Comparison of ENCODE assay signal across 8 cellular contexts in the genomic region with DNA sequence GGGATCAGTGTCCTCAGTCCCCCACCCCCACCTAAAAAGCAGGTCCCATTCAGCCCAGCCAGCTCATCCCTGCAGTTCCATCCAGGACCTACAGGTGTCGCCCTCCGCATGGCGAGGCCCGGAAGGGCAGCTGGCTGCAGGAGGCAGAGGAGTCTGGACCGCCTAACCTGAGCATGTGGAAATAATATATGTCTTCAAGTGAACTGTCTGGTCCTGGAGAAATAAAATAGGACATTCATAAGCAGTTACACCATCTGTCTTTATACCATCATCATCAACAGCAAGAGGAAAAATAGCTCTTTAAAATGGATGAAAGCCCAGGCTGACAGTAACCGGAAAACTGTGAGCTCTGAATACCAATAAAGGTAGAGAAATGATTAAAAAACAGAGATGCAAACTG.
DNase-seq lines count a peak whose midpoint lies in the region; ATAC-seq and TF ChIP-seq lines count a peak whose summit lies in the region.

No MANE protein-coding gene starts in this region.

- H3K36me3 ChIP-seq in ascending aorta: peaks cover 3 to 16% of the 10 kb centered on the region in 2 donors
- H3K36me3 ChIP-seq in hepatocyte (replicated peaks; ENCODE audit: insufficient read depth, low read depth): no peaks in the 10 kb centered on the region
- H3K36me3 ChIP-seq in smooth muscle cell (ENCODE audit: low read depth): no peaks in the 10 kb centered on the region

- H3K9me2 ChIP-seq in hepatocyte (replicated peaks; ENCODE audit: insufficient read depth): no peaks in the 10 kb centered on the region

- no peak overlapping the region for H3K4me3 ChIP-seq in ascending aorta
- no peak overlapping the region for H3K4me3 ChIP-seq in hepatocyte
- H3K4me3 ChIP-seq in smooth muscle cell: no peak overlapping the region

- H3K4me1 ChIP-seq in ascending aorta (peaks cover 6 to 16% of the 10 kb centered on the region in 2 donors), hepatocyte (ENCODE audit: insufficient read depth) (peaks cover 12% of the 10 kb centered on the region), smooth muscle cell (ENCODE audit: low read depth) (peaks cover 5% of the 10 kb centered on the region)

- H4K20me1 ChIP-seq in hepatocyte (ENCODE audit: insufficient read depth, poor library complexity, severe bottlenecking): no peaks in the 10 kb centered on the region
- peaks cover 47% of the 10 kb centered on the region for H4K20me1 ChIP-seq in smooth muscle cell (ENCODE audit: low read depth)

- DNase-seq in Caki2 (ENCODE audit: low read depth): peak; percentile 64
- DNase-seq in LHCN-M2 (ENCODE audit: low read depth): peak; percentile 65
- DNase-seq in T-helper 1 cell: peak; percentile 16 to 45 (median 28)
- DNase-seq in ascending aorta (ENCODE audit: low spot score in 2 of 2): peak; percentile 26 to 89
- DNase-seq in hepatocyte (ENCODE audit: low spot score): peak; percentile 86
- DNase-seq in smooth muscle cell (lab: John Stamatoyannopoulos, UW; ENCODE audit: unreplicated experiment): peak; percentile 68

- ATAC-seq in GM19455 (IDR thresholded peaks at IDR 0.05; ENCODE audit: unreplicated experiment) (peak; percentile 61), GM21737 (IDR thresholded peaks at IDR 0.05; ENCODE audit: unreplicated experiment) (no peak)

- H3K9me3 ChIP-seq in ascending aorta (no peaks in the 10 kb centered on the region), hepatocyte (ENCODE audit: low read depth) (no peaks in the 10 kb centered on the region), smooth muscle cell (replicated peaks; ENCODE audit: low read depth) (no peaks in the 10 kb centered on the region)

- H3K4me2 ChIP-seq in hepatocyte: no peak overlapping the region
- no peak overlapping the region for H3K4me2 ChIP-seq in smooth muscle cell

- in situ Hi-C loops in Caki2 (cut with HindIII; ENCODE audit: low pct_unique_long_range_greater_than_20kb, low sequenced_read_pairs): no loop called here

- no peaks in the 10 kb centered on the region for H3F3A ChIP-seq in smooth muscle cell (ENCODE audit: low read depth)

- H2AFZ ChIP-seq in hepatocyte (no peak overlapping the region), smooth muscle cell (ENCODE audit: low read depth) (no peak overlapping the region)

- no peak overlapping the region for H3K9ac ChIP-seq in smooth muscle cell (ENCODE audit: low read depth)

- H3K27me3 ChIP-seq in ascending aorta: no peaks in the 10 kb centered on the region
- no peaks in the 10 kb centered on the region for H3K27me3 ChIP-seq in hepatocyte
- H3K27me3 ChIP-seq in smooth muscle cell (ENCODE audit: low read depth): no peaks in the 10 kb centered on the region

- TF ChIP-seq CTCF in ascending aorta (IDR thresholded peaks at IDR 0.05) (peak; percentile 83 to 99 (median 99)), hepatocyte (IDR thresholded peaks at IDR 0.05; ENCODE audit: poor library complexity) (peak; percentile 98), smooth muscle cell (IDR thresholded peaks at IDR 0.05; ENCODE audit: borderline replicate concordance, insufficient read depth, poor library complexity, severe bottlenecking) (peak; percentile 97)

- H3K79me2 ChIP-seq in hepatocyte: peaks cover 12% of the 10 kb centered on the region
- peaks cover 2% of the 10 kb centered on the region for H3K79me2 ChIP-seq in smooth muscle cell (ENCODE audit: low read depth)

- 18% methylated on average over 6 of the region's 6 CpGs for WGBS in hepatocyte (ENCODE audit: low lambda C conversion rate, missing lambda C conversion rate)
- WGBS in smooth muscle cell (ENCODE audit: low lambda C conversion rate): 22% methylated on average over 6 of the region's 6 CpGs

- intact Hi-C loops in ascending aorta (cut with DNase I): loop anchor here (1.0 to 5.0 kb wide), 4 partner anchors 15 to 364 kb away; a partner anchor contains a TSS

- H3K27ac ChIP-seq in ascending aorta (peak overlapping the region; percentile 63 to 66), hepatocyte (peak overlapping the region; percentile 11), smooth muscle cell (ENCODE audit: low read depth) (no peak overlapping the region)

Comparison
In these comparisons a context has a peak if more than half of its experiments do, and no peak if none do; other contexts are left out.
1. DNase-seq: peak in every context shown above with its lines; median percentile 86 in hepatocyte; 68 in smooth muscle cell; 65 in LHCN-M2; 64 in Caki2; 58 in ascending aorta; 28 in T-helper 1 cell.